ENCODE assay signal across 1 cellular context in the genomic region with DNA sequence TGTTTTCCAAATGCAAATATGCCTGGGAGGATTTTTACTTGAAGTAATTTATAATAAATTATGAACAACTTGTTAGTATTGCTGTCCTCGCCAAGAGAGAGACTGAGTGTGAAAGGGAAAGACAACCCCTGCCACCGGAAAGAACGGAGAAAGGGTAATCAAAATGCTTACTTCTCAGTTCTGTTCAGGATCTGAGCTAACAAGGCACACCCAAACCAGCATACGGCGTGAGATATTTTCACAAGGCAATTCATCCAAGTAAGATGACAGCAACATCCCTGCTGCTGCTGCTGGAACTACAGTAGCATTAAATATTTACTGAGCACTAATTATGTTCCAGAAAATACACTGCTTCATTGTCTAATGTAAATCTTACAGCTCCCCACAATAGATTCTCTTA.
TF ChIP-seq lines count a peak whose summit lies in the region.

No MANE protein-coding gene starts in this region.

TF ChIP-seq in IMR-90, 13 proteins besides CTCF, POLR2A, EP300 and RAD21 (continued from another document):
- TF ChIP-seq SMC3 (IDR thresholded peaks at IDR 0.05; ENCODE audit: low read depth, low read length) (no peak), FOS (IDR thresholded peaks at IDR 0.05; ENCODE audit: low read depth, low read length) (no peak), MAZ (IDR thresholded peaks at IDR 0.05; ENCODE audit: borderline replicate concordance, low read depth, low read length) (no peak)
- TF ChIP-seq, protein P1, sequence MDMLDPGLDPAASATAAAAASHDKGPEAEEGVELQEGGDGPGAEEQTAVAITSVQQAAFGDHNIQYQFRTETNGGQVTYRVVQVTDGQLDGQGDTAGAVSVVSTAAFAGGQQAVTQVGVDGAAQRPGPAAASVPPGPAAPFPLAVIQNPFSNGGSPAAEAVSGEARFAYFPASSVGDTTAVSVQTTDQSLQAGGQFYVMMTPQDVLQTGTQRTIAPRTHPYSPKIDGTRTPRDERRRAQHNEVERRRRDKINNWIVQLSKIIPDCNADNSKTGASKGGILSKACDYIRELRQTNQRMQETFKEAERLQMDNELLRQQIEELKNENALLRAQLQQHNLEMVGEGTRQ (IDR thresholded peaks at IDR 0.05; ENCODE audit: low read depth, low read length), result no peak
- TF ChIP-seq, protein P2, sequence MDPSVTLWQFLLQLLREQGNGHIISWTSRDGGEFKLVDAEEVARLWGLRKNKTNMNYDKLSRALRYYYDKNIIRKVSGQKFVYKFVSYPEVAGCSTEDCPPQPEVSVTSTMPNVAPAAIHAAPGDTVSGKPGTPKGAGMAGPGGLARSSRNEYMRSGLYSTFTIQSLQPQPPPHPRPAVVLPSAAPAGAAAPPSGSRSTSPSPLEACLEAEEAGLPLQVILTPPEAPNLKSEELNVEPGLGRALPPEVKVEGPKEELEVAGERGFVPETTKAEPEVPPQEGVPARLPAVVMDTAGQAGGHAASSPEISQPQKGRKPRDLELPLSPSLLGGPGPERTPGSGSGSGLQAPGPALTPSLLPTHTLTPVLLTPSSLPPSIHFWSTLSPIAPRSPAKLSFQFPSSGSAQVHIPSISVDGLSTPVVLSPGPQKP (IDR thresholded peaks at IDR 0.05; ENCODE audit: borderline replicate concordance, low read depth, low read length), result no peak
